ENCODE assay signal across 8 cellular contexts in the genomic region with DNA sequence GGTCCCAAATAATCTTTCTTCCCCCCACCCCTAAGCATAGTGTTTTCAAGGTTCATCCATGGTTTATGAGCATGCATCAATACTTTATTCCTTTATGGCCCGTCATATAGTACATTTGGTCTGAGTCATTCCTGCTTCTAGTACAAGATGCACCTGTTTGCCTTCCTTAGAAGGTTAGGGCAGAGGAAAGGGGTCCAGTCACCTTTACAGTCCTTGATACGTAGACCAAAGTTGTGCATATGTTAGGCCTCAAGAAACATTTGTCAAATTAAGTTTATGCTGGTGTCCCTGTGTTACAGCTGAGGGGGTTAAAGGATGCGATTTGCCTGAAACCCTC. TPM values are rescaled to one million over a fixed set of nuclear protein-coding genes. Genes with fewer than 3 reads are reported as not detected.
DNase-seq lines count a peak whose midpoint lies in the region; ATAC-seq and TF ChIP-seq lines count a peak whose summit lies in the region.

No MANE protein-coding gene starts in this region.

- H3K27ac Mint-ChIP-seq in glutamatergic neuron (ENCODE audit: unreplicated experiment), result peak overlapping the region; percentile 98

- peak overlapping the region; percentile 96 for H3K4me3 Mint-ChIP-seq in glutamatergic neuron (ENCODE audit: unreplicated experiment)

- ATAC-seq in HG03045 (IDR thresholded peaks at IDR 0.05; ENCODE audit: unreplicated experiment) (no peak), GM18511 (IDR thresholded peaks at IDR 0.05; ENCODE audit: unreplicated experiment) (no peak)

- no peaks in the 10 kb centered on the region for H3K27me3 ChIP-seq in H7 (ENCODE audit: control insufficient read depth, insufficient read depth, low read length)

- H3K4me3 ChIP-seq in H7 (ENCODE audit: insufficient read depth, low read depth, low read length) (peak overlapping the region; percentile 89), WI38 (ENCODE audit: low read depth, low read length) (peak overlapping the region; percentile 83), skin epidermis (peak overlapping the region; percentile 93 to 100 (median 100))

- peaks cover 12% of the 10 kb centered on the region for H3K9me3 Mint-ChIP-seq in glutamatergic neuron (ENCODE audit: unreplicated experiment)

- TF ChIP-seq CTCF in WI38 (IDR thresholded peaks at IDR 0.05; ENCODE audit: low read depth, low read length) (no peak), glutamatergic neuron (IDR thresholded peaks at IDR 0.05; ENCODE audit: partially characterized antibody, unreplicated experiment) (no peak)

- H3K4me1 Mint-ChIP-seq in glutamatergic neuron (ENCODE audit: low read depth, unreplicated experiment), result peaks cover 10% of the 10 kb centered on the region

- H3K36me3 Mint-ChIP-seq in glutamatergic neuron (ENCODE audit: unreplicated experiment), result no peaks in the 10 kb centered on the region

- peak overlapping the region in 20 of 21 experiments; percentile 92 to 100 (median 97) for H3K27ac ChIP-seq in skin epidermis

- H3K27me3 Mint-ChIP-seq in glutamatergic neuron (ENCODE audit: unreplicated experiment), result peaks cover 8% of the 10 kb centered on the region

- DNase-seq in H7 (no peak), glutamatergic neuron (no peak), NCI-H2171 treated with DMSO at 0.1 percent for 48 hours (lab: John Stamatoyannopoulos, UW) (no peak), SW 1271 (lab: John Stamatoyannopoulos, UW) (no peak)

- no peaks in the 10 kb centered on the region for H3K36me3 ChIP-seq in H7 (replicated peaks; ENCODE audit: control insufficient read depth, insufficient read depth, low read length)

RNA-seq across cellular contexts. Expression of gene CYB5D2, which starts 1.4 kb away (rescaled TPM):
- 11.3 and 11.5 TPM in 2 replicates for total RNA-seq in H7 (2014; rRNA removed; shearing (Covaris generic))
- 27.2 TPM for total RNA-seq in glutamatergic neuron (ENCODE audit: unreplicated experiment)

RNA-seq across cellular contexts. Expression of gene ZZEF1, which starts 1.5 kb away (rescaled TPM):
- total RNA-seq in H7 (2014; rRNA removed; shearing (Covaris generic)), result 12.0 and 13.2 TPM in 2 replicates
- total RNA-seq in glutamatergic neuron (ENCODE audit: unreplicated experiment), result 72.7 TPM
